In genomic region chr3:152319256-152319655, GRCh38 we compare ENCODE assay signal across 10 cellular contexts. TPM values are rescaled to one million over a fixed set of nuclear protein-coding genes. Genes with fewer than 3 reads are reported as not detected.
DNase-seq lines count a peak whose midpoint lies in the region; ATAC-seq and TF ChIP-seq lines count a peak whose summit lies in the region.
"Had no signal": no experiment of that assay in that cellular context is flagged by ENCODE, and none has a peak within 500 bp of the region (broad histone marks: within the 10 kb centered on the region; RNA-seq: fewer than 3 reads in every experiment).

No MANE protein-coding gene starts in this region.

- H3K36me3 Mint-ChIP-seq in activated T-cell treated with anti-CD3 and anti-CD28 coated beads, Interleukin-2, amount 50 U/mL, for 24 hours (ENCODE audit: low read depth): peaks cover 65% of the 10 kb centered on the region
- peaks cover 30% of the 10 kb centered on the region for H3K36me3 Mint-ChIP-seq in T-cell

- no peak for DNase-seq in activated T-cell treated with anti-CD3 and anti-CD28 coated beads, Interleukin-2, amount 50 U/mL, for 24 hours
- no peak for DNase-seq in activated T-cell treated with anti-CD3 and anti-CD28 coated beads, Interleukin-2, amount 50 U/mL, for 48 hours
- DNase-seq in T-cell: no peak
- DNase-seq in mesendoderm: no peak
- DNase-seq in NAMALWA (ENCODE audit: low spot score): no peak
- no peak for DNase-seq in SJCRH30
- DNase-seq: trophoblast cell had no signal

- no peaks in the 10 kb centered on the region for H3K79me2 ChIP-seq in mesendoderm (ENCODE audit: control insufficient read depth, insufficient read depth, low read length)

- no peaks in the 10 kb centered on the region for H3K27me3 Mint-ChIP-seq in activated T-cell treated with anti-CD3 and anti-CD28 coated beads, Interleukin-2, amount 50 U/mL, for 24 hours
- no peaks in the 10 kb centered on the region for H3K27me3 Mint-ChIP-seq in T-cell

- peak overlapping the region; percentile 6 for H3K4me3 Mint-ChIP-seq in activated T-cell treated with anti-CD3 and anti-CD28 coated beads, Interleukin-2, amount 50 U/mL, for 24 hours
- peak overlapping the region; percentile 13 to 22 (median 17) for H3K4me3 Mint-ChIP-seq in T-cell

- CTCF ChIA-PET in T-cell (lab: Charles Lee): interaction anchor here (1.1 to 1.6 kb wide), 6 partner anchors 11 to 87 kb away, joined by 3 to 5 read pairs (median 3); no protein-coding TSS in a partner anchor

- H3K18ac ChIP-seq in mesendoderm (ENCODE audit: low read length): no peak overlapping the region

- H3K4me3 ChIP-seq in gastroesophageal sphincter: no peak overlapping the region
- no peak overlapping the region for H3K4me3 ChIP-seq in subcutaneous abdominal adipose tissue (ENCODE audit: low read depth in 1 of 5, low read length in 5 of 5)
- H3K4me3 ChIP-seq in mesendoderm (ENCODE audit: low read length): no peak overlapping the region
- no peak overlapping the region for H3K4me3 ChIP-seq in SJCRH30
- H3K4me3 ChIP-seq: PC-9 had no signal

- peaks cover 84% of the 10 kb centered on the region for H3K4me1 Mint-ChIP-seq in activated T-cell treated with anti-CD3 and anti-CD28 coated beads, Interleukin-2, amount 50 U/mL, for 24 hours (ENCODE audit: low read depth)
- peaks cover 85 to 95% (median 88%) of the 10 kb centered on the region in 3 donors for H3K4me1 Mint-ChIP-seq in T-cell

- no peak for TF ChIP-seq EP300 in gastroesophageal sphincter (IDR thresholded peaks at IDR 0.05)

- H3K9me3 ChIP-seq in gastroesophageal sphincter: no peaks in the 10 kb centered on the region
- H3K9me3 ChIP-seq in subcutaneous abdominal adipose tissue (ENCODE audit: control insufficient read depth in 5 of 5, low read length in 5 of 5): no peaks in the 10 kb centered on the region
- H3K9me3 ChIP-seq in SJCRH30 (replicated peaks): no peaks in the 10 kb centered on the region

- H2BK15ac ChIP-seq in mesendoderm (replicated peaks; ENCODE audit: low read depth): no peak overlapping the region

- no peak overlapping the region for H3K56ac ChIP-seq in mesendoderm (ENCODE audit: low read length)

- H3K4me1 ChIP-seq in gastroesophageal sphincter (peaks cover 35 to 100% (median 40%) of the 10 kb centered on the region in 3 donors), subcutaneous abdominal adipose tissue (ENCODE audit: control insufficient read depth in 5 of 5, insufficient read depth in 5 of 5, low read length in 5 of 5) (peaks cover 6 to 68% (median 59%) of the 10 kb centered on the region in 5 donors), mesendoderm (ENCODE audit: control insufficient read depth, low read depth, low read length) (no peaks in the 10 kb centered on the region), SJCRH30 (no peaks in the 10 kb centered on the region)

- POLR2A ChIA-PET in T-cell (lab: Charles Lee): interaction anchor here (0.6 to 1.8 kb wide), 5 partner anchors 10 to 120 kb away, joined by 3 to 5 read pairs (median 3); no protein-coding TSS in a partner anchor

- H3K23ac ChIP-seq in mesendoderm (ENCODE audit: low read length): no peak overlapping the region

- H3K27ac Mint-ChIP-seq in activated T-cell treated with anti-CD3 and anti-CD28 coated beads, Interleukin-2, amount 50 U/mL, for 24 hours: peak overlapping the region; percentile 87
- H3K27ac Mint-ChIP-seq in T-cell: peak overlapping the region; percentile 71 to 84

- H3K36me3 ChIP-seq in gastroesophageal sphincter (no peaks in the 10 kb centered on the region), subcutaneous abdominal adipose tissue (ENCODE audit: control insufficient read depth in 5 of 5, insufficient read depth in 5 of 5, low read length in 5 of 5) (no peaks in the 10 kb centered on the region), mesendoderm (ENCODE audit: control insufficient read depth, insufficient read depth, low read length) (no peaks in the 10 kb centered on the region), SJCRH30 (0 out of 2 replicates have a peak, but pooled peaks cover 5% of the 10 kb centered on the region)

- H2BK120ac ChIP-seq in mesendoderm (ENCODE audit: low read depth, low read length): no peak overlapping the region

- H3K4ac ChIP-seq in mesendoderm (ENCODE audit: low read depth, low read length): no peak overlapping the region

- H2AK5ac ChIP-seq in mesendoderm (ENCODE audit: low read length): no peak overlapping the region

- no peaks in the 10 kb centered on the region for H3K79me1 ChIP-seq in mesendoderm (ENCODE audit: low read length)

- ATAC-seq in T-cell (replicated peaks in 1 of 4) (no peak), gastroesophageal sphincter (no peak)

- H3K27me3 ChIP-seq in gastroesophageal sphincter (no peaks in the 10 kb centered on the region), subcutaneous abdominal adipose tissue (ENCODE audit: control insufficient read depth in 5 of 5, insufficient read depth in 4 of 5, low read length in 5 of 5) (no peaks in the 10 kb centered on the region), mesendoderm (ENCODE audit: insufficient read depth, low read length, poor library complexity) (no peaks in the 10 kb centered on the region), SJCRH30 (no peaks in the 10 kb centered on the region)

- H3K9me3 Mint-ChIP-seq in activated T-cell treated with anti-CD3 and anti-CD28 coated beads, Interleukin-2, amount 50 U/mL, for 24 hours: no peaks in the 10 kb centered on the region
- no peaks in the 10 kb centered on the region for H3K9me3 Mint-ChIP-seq in T-cell

- H4K5ac ChIP-seq in mesendoderm (ENCODE audit: low read length): no peak overlapping the region

- TF ChIP-seq CTCF in gastroesophageal sphincter (IDR thresholded peaks at IDR 0.05): peak in 1 of 4 experiments; percentile 10

- peak overlapping the region; percentile 15 to 70 (median 58) for H3K27ac ChIP-seq in gastroesophageal sphincter
- peak overlapping the region; percentile 35 for H3K27ac ChIP-seq in subcutaneous abdominal adipose tissue (ENCODE audit: low read depth, low read length)
- H3K27ac ChIP-seq in mesendoderm (ENCODE audit: low read depth, low read length): no peak overlapping the region
- H3K27ac ChIP-seq in SJCRH30: no peak overlapping the region
- H3K27ac ChIP-seq: PC-9 had no signal

- no peak overlapping the region for H4K8ac ChIP-seq in mesendoderm (ENCODE audit: low read depth, low read length)

- H3K9ac ChIP-seq in subcutaneous abdominal adipose tissue (ENCODE audit: low read length in 5 of 5): no peak overlapping the region
- H3K9ac ChIP-seq in mesendoderm (ENCODE audit: low read length): no peak overlapping the region

- 78 to 86% methylated on average over 2 of the region's 2 CpGs for WGBS in gastroesophageal sphincter (ENCODE audit: low coverage in 1 of 2), 2 donors
- WGBS in mesendoderm (ENCODE audit: extremely low coverage, insufficient coverage, low lambda C conversion rate): no CpG with 5 or more reads among the region's 2 CpGs

- H2BK5ac ChIP-seq in mesendoderm (ENCODE audit: low read length): no peak overlapping the region

- TF ChIP-seq POLR2A in gastroesophageal sphincter (IDR thresholded peaks at IDR 0.05): no peak

- H3K4me2 ChIP-seq in mesendoderm (ENCODE audit: low read length): no peak overlapping the region
- H3K4me2 ChIP-seq: PC-9 had no signal

RNA-seq across cellular contexts. Expression of gene MBNL1, which starts 50.5 kb away (rescaled TPM):
- total RNA-seq in T-cell (100 to 1,000 TPM; 408 to 705 (median 423) TPM), gastroesophageal sphincter (100 to 1,000 TPM; 623 to 745 (median 684) TPM)
- polyA plus RNA-seq in mesendoderm (2013, experiment 1 of 2): 4.1 TPM
- 4.2 TPM for polyA plus RNA-seq in mesendoderm (2013, experiment 2 of 2)
- total RNA-seq in SJCRH30 (2014; rRNA removed; shearing (Covaris generic)): 72.3 and 90.5 TPM in 2 replicates

Comparison
In these comparisons a context has a peak if more than half of its experiments do, and no peak if none do; other contexts are left out.
1. H3K27ac ChIP-seq: peak in gastroesophageal sphincter (4 of 4) and subcutaneous abdominal adipose tissue (single experiment); none in mesendoderm (single experiment) and SJCRH30 (single experiment).